9 cellular contexts compared by ENCODE assay signal in the genomic region with DNA sequence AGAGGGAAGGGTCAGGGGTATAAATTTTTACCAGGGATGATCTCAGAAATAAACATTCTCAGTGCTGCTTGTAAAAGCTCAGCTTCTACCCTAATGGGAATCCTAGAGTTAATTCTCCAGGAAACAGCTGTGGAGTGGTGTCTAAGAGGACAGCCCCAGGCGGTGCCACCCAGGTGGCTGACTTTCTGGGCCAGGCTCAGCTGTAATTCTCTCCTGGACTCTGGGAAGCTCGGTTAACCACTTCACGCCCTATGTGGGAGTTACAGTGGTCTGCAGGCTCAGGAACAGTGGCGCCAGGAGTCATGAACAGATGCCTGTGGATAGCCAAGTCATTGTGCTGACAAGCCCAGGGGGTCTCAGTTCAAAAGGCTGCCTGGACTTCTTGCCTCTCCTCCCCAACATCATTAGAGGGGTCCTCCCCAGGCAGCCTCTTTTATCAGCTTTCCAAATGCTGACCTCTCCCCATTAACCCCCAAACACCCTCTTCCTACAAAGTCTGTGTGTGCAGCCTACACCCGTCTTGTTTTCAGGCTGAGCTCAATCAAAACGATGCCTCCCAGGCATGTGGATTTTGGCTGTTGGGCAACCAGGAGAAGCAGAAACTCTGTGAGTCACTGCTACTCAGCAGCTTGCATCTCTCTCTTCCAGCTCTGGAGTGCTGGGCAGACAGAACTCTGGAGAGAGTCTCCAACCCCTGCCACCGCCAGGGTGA. TPM values are rescaled to one million over a fixed set of nuclear protein-coding genes. Genes with fewer than 3 reads are reported as not detected.
DNase-seq lines count a peak whose midpoint lies in the region; ATAC-seq and TF ChIP-seq lines count a peak whose summit lies in the region.
"Had no signal": no experiment of that assay in that cellular context is flagged by ENCODE, and none has a peak within 500 bp of the region (broad histone marks: within the 10 kb centered on the region; RNA-seq: fewer than 3 reads in every experiment).

No MANE protein-coding gene starts in this region.

- peak overlapping the region; percentile 42; the same call in 1 of the 2 replicates for H3K4me2 ChIP-seq in IMR-90 (ENCODE audit: low read depth, low read length)

- H3K18ac ChIP-seq in IMR-90 (ENCODE audit: low read depth, low read length), result no peak overlapping the region

- peak overlapping the region; percentile 61 for H2AFZ ChIP-seq in IMR-90 (replicated peaks; ENCODE audit: low read length, poor library complexity)

- no peak overlapping the region for H2BK5ac ChIP-seq in IMR-90 (ENCODE audit: low read depth, low read length, poor library complexity, severe bottlenecking)

- ATAC-seq in IMR-90 (ENCODE audit: low read depth) (peak; percentile 95), HG03039 (IDR thresholded peaks at IDR 0.05; ENCODE audit: unreplicated experiment) (no peak)
- no peak for ATAC-seq in naive thymus-derived CD8-positive, alpha-beta T cell
- no peak for ATAC-seq in activated naive CD8-positive, alpha-beta T cell treated with anti-CD3 and anti-CD28 coated beads, Interleukin-2, amount 50 U/mL, for 24 hours
- ATAC-seq: GM12878 had no signal

- H3K27ac ChIP-seq in IMR-90 (ENCODE audit: insufficient read depth, low read length), result peak overlapping the region; percentile 27; the same call in 1 of the 2 replicates

- H3K79me1 ChIP-seq in IMR-90 (ENCODE audit: low read depth in 1 of 2, low read length in 2 of 2), result no peaks in the 10 kb centered on the region

- DNase-seq in BE2C, result peak; percentile 73
- peak; percentile 83 for DNase-seq in IMR-90
- peak; percentile 25 for DNase-seq in SW480 (ENCODE audit: low spot score)
- peak; percentile 58 for DNase-seq in kidney epithelial cell (ENCODE audit: low read depth)
- no peak for DNase-seq in naive thymus-derived CD8-positive, alpha-beta T cell
- no peak for DNase-seq in HUDEP-2 (lab: John Stamatoyannopoulos, UW; ENCODE audit: unreplicated experiment in 76 of 76)
- no peak for DNase-seq in activated naive CD8-positive, alpha-beta T cell treated with anti-CD3 and anti-CD28 coated beads, Interleukin-2, amount 50 U/mL, for 24 hours

- dilution Hi-C loops in IMR-90 (cut with HindIII; ENCODE audit: low sequenced_read_pairs, unreplicated experiment), result no loop called here

- in situ Hi-C loops in IMR-90 (cut with MboI; ENCODE audit: low sequenced_read_pairs), result no loop called here

- peaks cover 7% of the 10 kb centered on the region for H3K4me1 ChIP-seq in BE2C
- H3K4me1 ChIP-seq in IMR-90 (ENCODE audit: control insufficient read depth, insufficient read depth, low read length), result peaks cover 5% of the 10 kb centered on the region; the same call in 1 of the 2 replicates

- TF ChIP-seq CTCF in BE2C (IDR thresholded peaks at IDR 0.05; ENCODE audit: low read depth, low read length) (no peak), IMR-90 (conservative IDR thresholded peaks at IDR 0.05; ENCODE audit: low read depth, low read length) (no peak), kidney epithelial cell (IDR thresholded peaks at IDR 0.05; ENCODE audit: insufficient read depth, low read length, poor library complexity, severe bottlenecking) (no peak)

- H3K4me1 Mint-ChIP-seq in naive thymus-derived CD8-positive, alpha-beta T cell, result no peaks in the 10 kb centered on the region
- peaks cover 1% of the 10 kb centered on the region for H3K4me1 Mint-ChIP-seq in activated naive CD8-positive, alpha-beta T cell treated with anti-CD3 and anti-CD28 coated beads, Interleukin-2, amount 50 U/mL, for 24 hours

- H2AK5ac ChIP-seq in IMR-90 (ENCODE audit: low read depth, low read length), result no peak overlapping the region

- no peak overlapping the region for H3K4me3 Mint-ChIP-seq in naive thymus-derived CD8-positive, alpha-beta T cell
- H3K4me3 Mint-ChIP-seq in activated naive CD8-positive, alpha-beta T cell treated with anti-CD3 and anti-CD28 coated beads, Interleukin-2, amount 50 U/mL, for 24 hours, result no peak overlapping the region

- no peak for TF ChIP-seq POLR2A in IMR-90 (IDR thresholded peaks at IDR 0.05; ENCODE audit: low read depth, low read length)

- intact Hi-C loops in IMR-90 (cut with micrococcal nuclease), result loop anchor here (2.0 kb wide), 1 partner anchor 72 kb away; a partner anchor contains a TSS

- no peak overlapping the region for H3K56ac ChIP-seq in IMR-90 (ENCODE audit: extremely low read depth, insufficient read depth, low read length)

- peaks cover 0 to 3% (median 0%) of the 10 kb centered on the region in 3 donors for H3K36me3 Mint-ChIP-seq in naive thymus-derived CD8-positive, alpha-beta T cell
- H3K36me3 Mint-ChIP-seq in activated naive CD8-positive, alpha-beta T cell treated with anti-CD3 and anti-CD28 coated beads, Interleukin-2, amount 50 U/mL, for 24 hours (ENCODE audit: low read depth), result no peaks in the 10 kb centered on the region

- H3K36me3 ChIP-seq in BE2C (no peaks in the 10 kb centered on the region), IMR-90 (ENCODE audit: control insufficient read depth, insufficient read depth, low read length) (no peaks in the 10 kb centered on the region), kidney epithelial cell (ENCODE audit: control insufficient read depth, insufficient read depth, low read length) (no peaks in the 10 kb centered on the region)

- no peak overlapping the region for H3K23ac ChIP-seq in IMR-90 (ENCODE audit: low read depth, low read length)

- H3K9me1 ChIP-seq in IMR-90 (ENCODE audit: insufficient read depth, low read length), result no peaks in the 10 kb centered on the region

- H4K91ac ChIP-seq in IMR-90 (ENCODE audit: insufficient read depth, low read depth, low read length), result no peak overlapping the region

- no TSS peak for BruUV-seq in IMR-90 (replicated peaks; lab: Mats Ljungman, UMichigan)

- peak overlapping the region; percentile 66 for H2AK9ac ChIP-seq in IMR-90 (replicated peaks; ENCODE audit: low read depth, low read length, poor library complexity)

- H3K4me3 ChIP-seq in BE2C (ENCODE audit: low read depth, low read length) (peak overlapping the region; percentile 12), IMR-90 (ENCODE audit: insufficient read depth, low read depth, low read length) (no peak overlapping the region), kidney epithelial cell (ENCODE audit: low read depth, low read length) (no peak overlapping the region)
- H3K4me3 ChIP-seq: GM12878 had no signal

- CTCF ChIA-PET in IMR-90 (lab: Yijun Ruan, JAX), result interaction anchor here (0.9 to 1.5 kb wide), 2 partner anchors 12 to 17 kb away, joined by 4 to 7 read pairs; no protein-coding TSS in a partner anchor

- H3K27me3 ChIP-seq in BE2C (no peaks in the 10 kb centered on the region), IMR-90 (ENCODE audit: control insufficient read depth, insufficient read depth, low read length) (no peaks in the 10 kb centered on the region), kidney epithelial cell (ENCODE audit: control insufficient read depth, insufficient read depth, low read length) (no peaks in the 10 kb centered on the region)

- H3K27ac Mint-ChIP-seq in naive thymus-derived CD8-positive, alpha-beta T cell, result no peak overlapping the region
- H3K27ac Mint-ChIP-seq in activated naive CD8-positive, alpha-beta T cell treated with anti-CD3 and anti-CD28 coated beads, Interleukin-2, amount 50 U/mL, for 24 hours, result no peak overlapping the region

- H4K8ac ChIP-seq in IMR-90 (ENCODE audit: low read depth in 2 of 2, low read length in 2 of 2), result no peak overlapping the region

- TF ChIP-seq RAD21 in IMR-90 (IDR thresholded peaks at IDR 0.05; ENCODE audit: low read length), result no peak

- H3K4ac ChIP-seq in IMR-90 (ENCODE audit: low read depth, low read length), result no peak overlapping the region

- H2BK20ac ChIP-seq in IMR-90 (ENCODE audit: low read depth, low read length), result no peak overlapping the region

- no peaks in the 10 kb centered on the region for H3K9me3 Mint-ChIP-seq in naive thymus-derived CD8-positive, alpha-beta T cell
- no peaks in the 10 kb centered on the region for H3K9me3 Mint-ChIP-seq in activated naive CD8-positive, alpha-beta T cell treated with anti-CD3 and anti-CD28 coated beads, Interleukin-2, amount 50 U/mL, for 24 hours

- POLR2A ChIA-PET in IMR-90 (lab: Charles Lee; ENCODE audit: unreplicated experiment), result no interaction called here
- POLR2A ChIA-PET in naive thymus-derived CD8-positive, alpha-beta T cell (lab: Charles Lee), result no interaction called here

- H2BK15ac ChIP-seq in IMR-90 (ENCODE audit: low read depth, low read length), result no peak overlapping the region

- no peaks in the 10 kb centered on the region for H4K20me1 ChIP-seq in IMR-90 (ENCODE audit: insufficient read depth, low read length)

- no peak overlapping the region for H3K9ac ChIP-seq in IMR-90 (ENCODE audit: low read depth, low read length)

- 7% methylated on average over 3 of the region's 7 CpGs; no CpG with 5 or more reads in 1 of the 2 experiments for WGBS in IMR-90 (ENCODE audit: extremely low coverage in 2 of 2, insufficient read length in 1 of 2), 2 experiments

- no peak overlapping the region for H3K14ac ChIP-seq in IMR-90 (replicated peaks; ENCODE audit: low read depth, low read length)

- H2BK120ac ChIP-seq in IMR-90 (ENCODE audit: low read depth, low read length), result no peak overlapping the region

- H4K5ac ChIP-seq in IMR-90 (ENCODE audit: low read depth, low read length), result no peak overlapping the region

- H3K27me3 Mint-ChIP-seq in naive thymus-derived CD8-positive, alpha-beta T cell, result peaks cover 9 to 40% (median 18%) of the 10 kb centered on the region in 5 donors
- peaks cover 11% of the 10 kb centered on the region for H3K27me3 Mint-ChIP-seq in activated naive CD8-positive, alpha-beta T cell treated with anti-CD3 and anti-CD28 coated beads, Interleukin-2, amount 50 U/mL, for 24 hours

- H3K9me3 ChIP-seq in BE2C (no peaks in the 10 kb centered on the region), IMR-90 (ENCODE audit: control insufficient read depth, insufficient read depth, low read length) (no peaks in the 10 kb centered on the region)

RNA-seq across cellular contexts. Expression of a gene that starts 1.2 kb away (rescaled TPM):
- polyA plus RNA-seq in BE2C (2012; ENCODE audit: insufficient read depth, insufficient read length, low read depth), result not detected
- total RNA-seq in IMR-90 (2012; rRNA removed) (under 0.01 TPM in 1 of 2 replicates, not detected in the other), kidney epithelial cell (0.08 TPM in 1 of 2 replicates, not detected in the other)
- polyA plus RNA-seq in IMR-90 (2012; rRNA removed), result 0.12 and 0.17 TPM in 2 replicates
- polyA plus RNA-seq in IMR-90 (2012; cell fraction: cytosol; rRNA removed), result 0.02 and 0.29 TPM in 2 replicates
- polyA plus RNA-seq in IMR-90 (2012; cell fraction: nucleus; rRNA removed; ENCODE audit: low replicate concordance), result 0.41 and 2.6 TPM in 2 replicates
- under 1 TPM; 0.47 to 0.60 TPM for total RNA-seq in naive thymus-derived CD8-positive, alpha-beta T cell
- not detected for polyA plus RNA-seq in naive thymus-derived CD8-positive, alpha-beta T cell

RNA-seq across cellular contexts. Expression of a gene that starts 43.0 kb away (rescaled TPM):
- 3.5 TPM for polyA plus RNA-seq in BE2C (2012; ENCODE audit: insufficient read depth, insufficient read length, low read depth)
- 5.4 and 10.0 TPM in 2 replicates for total RNA-seq in IMR-90 (2012; rRNA removed)
- polyA plus RNA-seq in IMR-90 (2012; rRNA removed), result 2.4 and 3.8 TPM in 2 replicates
- polyA plus RNA-seq in IMR-90 (2012; cell fraction: cytosol; rRNA removed), result 0.41 and 1.2 TPM in 2 replicates
- polyA plus RNA-seq in IMR-90 (2012; cell fraction: nucleus; rRNA removed; ENCODE audit: low replicate concordance), result 0.76 and 7.2 TPM in 2 replicates
- total RNA-seq in kidney epithelial cell, result 11.3 and 15.3 TPM in 2 replicates
- 10 to 100 TPM; 13.4 to 16.4 TPM for total RNA-seq in naive thymus-derived CD8-positive, alpha-beta T cell
- polyA plus RNA-seq in naive thymus-derived CD8-positive, alpha-beta T cell, result 1 to 10 TPM; 2.7 to 5.8 (median 5.5) TPM

Comparison
In these comparisons a context has a peak if more than half of its experiments do, and no peak if none do; other contexts are left out.
1. DNase-seq: peak in BE2C (single experiment), IMR-90 (single experiment), SW480 (single experiment) and kidney epithelial cell (single experiment); none in naive thymus-derived CD8-positive, alpha-beta T cell (0 of 10), HUDEP-2 (0 of 76) and activated naive CD8-positive, alpha-beta T cell treated with anti-CD3 and anti-CD28 coated beads, Interleukin-2, amount 50 U/mL, for 24 hours (single experiment).